In the genomic region with DNA sequence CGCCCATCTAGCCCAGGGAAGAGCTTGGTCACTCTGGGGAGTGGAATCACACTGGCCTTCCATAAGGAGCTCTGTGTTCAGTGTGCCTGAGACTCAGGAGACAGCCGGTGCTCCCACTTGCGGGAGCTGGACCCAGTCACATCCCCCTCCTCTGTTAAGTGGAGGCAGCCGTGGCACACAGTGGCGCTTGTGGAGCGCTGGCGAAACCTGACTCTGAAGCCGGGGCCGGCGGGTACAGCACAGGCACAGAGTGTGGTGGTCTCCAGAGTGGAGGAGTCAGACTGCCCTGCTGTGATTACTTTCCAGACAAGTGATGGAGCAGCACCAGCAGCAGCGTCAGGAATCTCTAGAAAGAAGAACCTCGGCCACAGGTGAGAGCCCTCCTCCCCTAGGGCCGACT, we compare ENCODE assay signal across 22 cellular contexts. TPM values are rescaled to one million over a fixed set of nuclear protein-coding genes. Genes with fewer than 3 reads are reported as not detected.
DNase-seq lines count a peak whose midpoint lies in the region; ATAC-seq and TF ChIP-seq lines count a peak whose summit lies in the region.
"Had no signal": no experiment of that assay in that cellular context is flagged by ENCODE, and none has a peak within 500 bp of the region (broad histone marks: within the 10 kb centered on the region; RNA-seq: fewer than 3 reads in every experiment).

No MANE protein-coding gene starts in this region.

- no peak overlapping the region for H3K27ac ChIP-seq in right cardiac atrium (ENCODE audit: low read length)
- no peak overlapping the region for H3K27ac ChIP-seq in IMR-90 (ENCODE audit: insufficient read depth, low read length)
- H3K27ac ChIP-seq: BLaER1 had no signal

- dilution Hi-C loops in IMR-90 (cut with HindIII; ENCODE audit: low sequenced_read_pairs, unreplicated experiment): no loop called here

- H3K27me3 Mint-ChIP-seq in activated naive CD4-positive, alpha-beta T cell treated with anti-CD3 and anti-CD28 coated beads, Interleukin-2, amount 50 U/mL, for 24 hours: no peaks in the 10 kb centered on the region
- no peaks in the 10 kb centered on the region for H3K27me3 Mint-ChIP-seq in activated naive CD4-positive, alpha-beta T cell treated with anti-CD3 and anti-CD28 coated beads for 36 hours (ENCODE audit: low read depth)
- H3K27me3 Mint-ChIP-seq: CD4-positive, CD25-positive, alpha-beta regulatory T cell had no signal

- no peak overlapping the region for H2BK15ac ChIP-seq in IMR-90 (ENCODE audit: low read depth, low read length)

- no peaks in the 10 kb centered on the region for H3K9me3 Mint-ChIP-seq in activated naive CD4-positive, alpha-beta T cell treated with anti-CD3 and anti-CD28 coated beads, Interleukin-2, amount 50 U/mL, for 24 hours
- H3K9me3 Mint-ChIP-seq in activated naive CD4-positive, alpha-beta T cell treated with anti-CD3 and anti-CD28 coated beads for 36 hours: no peaks in the 10 kb centered on the region
- H3K9me3 Mint-ChIP-seq in stimulated activated effector memory CD8-positive, alpha-beta T cell treated with anti-CD3 and anti-CD28 coated beads, Interleukin-12 subunit alpha, Interleukin-12 subunit beta, amount 100 ng/mL, for 72 hours: no peaks in the 10 kb centered on the region
- H3K9me3 Mint-ChIP-seq: CD4-positive, CD25-positive, alpha-beta regulatory T cell; CD8-positive, alpha-beta T cell had no signal

- H3K4me1 ChIP-seq in right cardiac atrium (ENCODE audit: control insufficient read depth, insufficient read depth, low read length) (peaks cover 2% of the 10 kb centered on the region), IMR-90 (ENCODE audit: control insufficient read depth, insufficient read depth, low read length) (0 out of 2 replicates have a peak, but pooled peaks cover 3% of the 10 kb centered on the region)

- H4K5ac ChIP-seq in IMR-90 (ENCODE audit: low read depth, low read length): no peak overlapping the region

- H3K23ac ChIP-seq in IMR-90 (ENCODE audit: low read depth, low read length): no peak overlapping the region

- in situ Hi-C loops in IMR-90 (cut with MboI; ENCODE audit: low sequenced_read_pairs): no loop called here

- TF ChIP-seq RAD21 in IMR-90 (IDR thresholded peaks at IDR 0.05; ENCODE audit: low read length): no peak

- H3K27ac Mint-ChIP-seq in activated naive CD4-positive, alpha-beta T cell treated with anti-CD3 and anti-CD28 coated beads, Interleukin-2, amount 50 U/mL, for 24 hours: peak overlapping the region; percentile 51
- no peak overlapping the region for H3K27ac Mint-ChIP-seq in activated naive CD4-positive, alpha-beta T cell treated with anti-CD3 and anti-CD28 coated beads for 36 hours
- peak overlapping the region; percentile 20 for H3K27ac Mint-ChIP-seq in stimulated activated effector memory CD8-positive, alpha-beta T cell treated with anti-CD3 and anti-CD28 coated beads, Interleukin-12 subunit alpha, Interleukin-12 subunit beta, amount 100 ng/mL, for 72 hours
- H3K27ac Mint-ChIP-seq: CD4-positive, CD25-positive, alpha-beta regulatory T cell; CD8-positive, alpha-beta T cell had no signal

- no peak overlapping the region for H3K9ac ChIP-seq in IMR-90 (ENCODE audit: low read depth, low read length)
- H3K9ac ChIP-seq: BLaER1 had no signal

- H3K4ac ChIP-seq in IMR-90 (ENCODE audit: low read depth, low read length): no peak overlapping the region

- no peak overlapping the region for H2AK5ac ChIP-seq in IMR-90 (ENCODE audit: low read depth, low read length)

- H3K4me2 ChIP-seq in IMR-90 (ENCODE audit: low read depth, low read length): no peak overlapping the region
- H3K4me2 ChIP-seq: BLaER1 had no signal

- no peak overlapping the region for H2BK5ac ChIP-seq in IMR-90 (ENCODE audit: low read depth, low read length, poor library complexity, severe bottlenecking)

- CTCF ChIA-PET in activated naive CD4-positive, alpha-beta T cell treated with anti-CD3 and anti-CD28 coated beads for 36 hours (lab: Charles Lee): interaction anchor here (1.5 kb wide), 1 partner anchor 143 kb away, joined by 4 read pairs; no protein-coding TSS in a partner anchor
- CTCF ChIA-PET in IMR-90 (lab: Yijun Ruan, JAX): no interaction called here

- H3K36me3 Mint-ChIP-seq in activated naive CD4-positive, alpha-beta T cell treated with anti-CD3 and anti-CD28 coated beads, Interleukin-2, amount 50 U/mL, for 24 hours: peaks cover 6% of the 10 kb centered on the region
- H3K36me3 Mint-ChIP-seq in activated naive CD4-positive, alpha-beta T cell treated with anti-CD3 and anti-CD28 coated beads for 36 hours (ENCODE audit: low read depth): peaks cover 19% of the 10 kb centered on the region
- peaks cover 85% of the 10 kb centered on the region for H3K36me3 Mint-ChIP-seq in stimulated activated effector memory CD8-positive, alpha-beta T cell treated with anti-CD3 and anti-CD28 coated beads, Interleukin-12 subunit alpha, Interleukin-12 subunit beta, amount 100 ng/mL, for 72 hours

- TF ChIP-seq CTCF in IMR-90 (conservative IDR thresholded peaks at IDR 0.05; ENCODE audit: low read depth, low read length): no peak

- H3K56ac ChIP-seq in IMR-90 (ENCODE audit: extremely low read depth, insufficient read depth, low read length): no peak overlapping the region

- H2AFZ ChIP-seq in IMR-90 (replicated peaks; ENCODE audit: low read length, poor library complexity): no peak overlapping the region

- TF ChIP-seq POLR2A in IMR-90 (IDR thresholded peaks at IDR 0.05; ENCODE audit: low read depth, low read length): no peak

- no peaks in the 10 kb centered on the region for H3K79me1 ChIP-seq in IMR-90 (ENCODE audit: low read depth in 1 of 2, low read length in 2 of 2)

- H3K4me3 ChIP-seq in right cardiac atrium (ENCODE audit: low read length) (no peak overlapping the region), IMR-90 (ENCODE audit: insufficient read depth, low read depth, low read length) (no peak overlapping the region)
- H3K4me3 ChIP-seq: BLaER1 had no signal

- H3K27me3 ChIP-seq in right cardiac atrium (ENCODE audit: control insufficient read depth, insufficient read depth) (no peaks in the 10 kb centered on the region), IMR-90 (ENCODE audit: control insufficient read depth, insufficient read depth, low read length) (no peaks in the 10 kb centered on the region)
- H3K27me3 ChIP-seq: BE2C, BLaER1 had no signal

- no peak overlapping the region for H2BK120ac ChIP-seq in IMR-90 (ENCODE audit: low read depth, low read length)

- H2AK9ac ChIP-seq in IMR-90 (replicated peaks; ENCODE audit: low read depth, low read length, poor library complexity): peak overlapping the region; percentile 40

- H3K14ac ChIP-seq in IMR-90 (replicated peaks; ENCODE audit: low read depth, low read length): no peak overlapping the region

- intact Hi-C loops in activated naive CD4-positive, alpha-beta T cell treated with anti-CD3 and anti-CD28 coated beads for 36 hours (cut with micrococcal nuclease): no loop called here
- intact Hi-C loops in Right ventricle myocardium inferior (cut with DNase I): no loop called here
- intact Hi-C loops in right cardiac atrium (cut with DNase I): no loop called here
- intact Hi-C loops in IMR-90 (cut with micrococcal nuclease): no loop called here

- no peak overlapping the region for H3K4me3 Mint-ChIP-seq in activated naive CD4-positive, alpha-beta T cell treated with anti-CD3 and anti-CD28 coated beads, Interleukin-2, amount 50 U/mL, for 24 hours
- no peak overlapping the region for H3K4me3 Mint-ChIP-seq in activated naive CD4-positive, alpha-beta T cell treated with anti-CD3 and anti-CD28 coated beads for 36 hours
- H3K4me3 Mint-ChIP-seq in stimulated activated effector memory CD8-positive, alpha-beta T cell treated with anti-CD3 and anti-CD28 coated beads, Interleukin-12 subunit alpha, Interleukin-12 subunit beta, amount 100 ng/mL, for 72 hours: no peak overlapping the region
- H3K4me3 Mint-ChIP-seq: CD14-positive monocyte; CD4-positive, CD25-positive, alpha-beta regulatory T cell; CD8-positive, alpha-beta T cell had no signal

- H4K20me1 ChIP-seq in IMR-90 (ENCODE audit: insufficient read depth, low read length): no peaks in the 10 kb centered on the region

- no peak overlapping the region for H4K8ac ChIP-seq in IMR-90 (ENCODE audit: low read depth in 2 of 2, low read length in 2 of 2)

- POLR2A ChIA-PET in IMR-90 (lab: Charles Lee; ENCODE audit: unreplicated experiment): no interaction called here

- BruUV-seq in IMR-90 (replicated peaks; lab: Mats Ljungman, UMichigan): no TSS peak

- no peak overlapping the region for H2BK20ac ChIP-seq in IMR-90 (ENCODE audit: low read depth, low read length)

- no peak overlapping the region for H3K18ac ChIP-seq in IMR-90 (ENCODE audit: low read depth, low read length)

- H3K9me1 ChIP-seq in IMR-90 (ENCODE audit: insufficient read depth, low read length): peaks cover 12% of the 10 kb centered on the region

- ATAC-seq in Right ventricle myocardium inferior: no peak
- ATAC-seq in right cardiac atrium: no peak
- ATAC-seq in IMR-90 (ENCODE audit: low read depth): no peak
- no peak for ATAC-seq in stimulated activated effector memory CD8-positive, alpha-beta T cell treated with anti-CD3 and anti-CD28 coated beads, Interleukin-12 subunit alpha, Interleukin-12 subunit beta, amount 100 ng/mL, for 72 hours
- no peak for ATAC-seq in GM18511 (IDR thresholded peaks at IDR 0.05; ENCODE audit: unreplicated experiment)
- ATAC-seq in HG02938 (IDR thresholded peaks at IDR 0.05; ENCODE audit: unreplicated experiment): no peak
- ATAC-seq: CD8-positive, alpha-beta T cell had no signal

- H3K36me3 ChIP-seq in IMR-90 (ENCODE audit: control insufficient read depth, insufficient read depth, low read length): peaks cover 37% of the 10 kb centered on the region

- DNase-seq in activated naive CD4-positive, alpha-beta T cell treated with anti-CD3 and anti-CD28 coated beads for 36 hours: no peak
- DNase-seq in Right ventricle myocardium inferior (ENCODE audit: missing footprints) (peak; percentile 6), right cardiac atrium (no peak), IMR-90 (no peak)
- no peak for DNase-seq in stimulated activated effector memory CD8-positive, alpha-beta T cell treated with anti-CD3 and anti-CD28 coated beads, Interleukin-12 subunit alpha, Interleukin-12 subunit beta, amount 100 ng/mL, for 72 hours (ENCODE audit: low spot score in 2 of 2)
- DNase-seq: 8988T; ACHN; BE2C; C1 segment of cervical spinal cord; Caco-2; Calu3; CD4-positive, CD25-positive, alpha-beta regulatory T cell; CD8-positive, alpha-beta T cell; DMS79 treated with DMSO at 0.1 percent for 48 hours; GF-D8 had no signal

- H3K9me3 ChIP-seq in right cardiac atrium (ENCODE audit: control insufficient read depth, low read length) (no peaks in the 10 kb centered on the region), IMR-90 (ENCODE audit: control insufficient read depth, insufficient read depth, low read length) (no peaks in the 10 kb centered on the region)
- H3K9me3 ChIP-seq: BE2C, BLaER1, Caco-2 had no signal

- peaks cover 5% of the 10 kb centered on the region for H3K4me1 Mint-ChIP-seq in activated naive CD4-positive, alpha-beta T cell treated with anti-CD3 and anti-CD28 coated beads, Interleukin-2, amount 50 U/mL, for 24 hours
- H3K4me1 Mint-ChIP-seq in activated naive CD4-positive, alpha-beta T cell treated with anti-CD3 and anti-CD28 coated beads for 36 hours (ENCODE audit: low read depth): no peaks in the 10 kb centered on the region
- H3K4me1 Mint-ChIP-seq in stimulated activated effector memory CD8-positive, alpha-beta T cell treated with anti-CD3 and anti-CD28 coated beads, Interleukin-12 subunit alpha, Interleukin-12 subunit beta, amount 100 ng/mL, for 72 hours: peaks cover 18% of the 10 kb centered on the region

- WGBS in right cardiac atrium: 93% methylated on average over 13 of the region's 13 CpGs
- WGBS in IMR-90 (ENCODE audit: extremely low coverage in 2 of 2, insufficient read length in 1 of 2), 2 experiments: 100% methylated on average over 2 of the region's 13 CpGs; no CpG with 5 or more reads in 1 of the 2 experiments

- no peak overlapping the region for H4K91ac ChIP-seq in IMR-90 (ENCODE audit: insufficient read depth, low read depth, low read length)

RNA-seq across cellular contexts. Expression of a gene that starts 33.0 kb away (rescaled TPM):
- under 1 TPM; 0.52 to 0.99 TPM for total RNA-seq in activated naive CD4-positive, alpha-beta T cell treated with anti-CD3 and anti-CD28 coated beads for 36 hours
- total RNA-seq in Right ventricle myocardium inferior (not detected), right cardiac atrium (under 1 TPM in 3 of 4 donors, not detected in 1; 0.29 to 0.42 (median 0.31) TPM), IMR-90 (2012; rRNA removed) (not detected in 2 replicates)
- polyA plus RNA-seq in right cardiac atrium (0.11 TPM), IMR-90 (2012; rRNA removed) (not detected in 2 replicates)
- polyA plus RNA-seq in IMR-90 (2012; cell fraction: cytosol; rRNA removed): 0.01 TPM in 1 of 2 replicates, not detected in the other
- polyA plus RNA-seq in IMR-90 (2012; cell fraction: nucleus; rRNA removed; ENCODE audit: low replicate concordance): 0.02 and 0.14 TPM in 2 replicates
- total RNA-seq: A673; CD4-positive, CD25-positive, alpha-beta regulatory T cell had no signal
- polyA plus RNA-seq: AG04450 had no signal
